7 cellular contexts compared by ENCODE assay signal in the genomic region with DNA sequence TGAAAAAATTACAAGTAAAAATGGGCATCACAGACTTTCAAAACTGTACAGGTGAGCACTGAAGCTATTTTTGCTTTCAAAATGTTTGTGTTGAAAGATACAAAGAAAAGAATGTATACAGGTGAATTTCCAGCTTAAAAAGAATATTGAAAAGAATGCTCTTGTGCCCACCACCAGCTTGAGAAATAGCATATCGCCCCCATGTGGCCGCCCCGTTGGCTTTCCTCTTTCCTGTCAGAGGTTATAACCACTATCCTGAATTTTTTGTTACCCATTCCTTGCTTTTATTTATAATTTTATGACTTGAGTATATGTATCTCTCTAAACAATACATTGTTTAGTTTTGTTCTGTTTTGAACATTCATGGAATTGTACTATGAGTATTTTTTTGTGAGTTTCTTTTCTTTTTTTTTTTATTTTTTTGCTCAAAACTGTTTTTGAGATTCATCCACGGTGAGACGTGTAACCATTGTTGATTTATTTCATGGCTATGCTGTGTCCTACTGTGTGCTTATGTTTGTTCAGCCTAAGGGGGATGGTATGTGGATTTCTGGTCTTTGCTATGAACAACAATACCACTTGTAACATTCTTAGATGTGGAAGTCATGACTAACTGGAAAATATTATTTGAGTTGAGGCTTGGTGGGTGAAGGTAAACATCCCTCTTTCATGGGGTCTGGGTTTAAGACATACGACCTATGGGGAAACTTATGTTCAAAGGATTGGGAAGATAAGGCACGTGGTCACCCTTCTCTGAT. TPM values are rescaled to one million over a fixed set of nuclear protein-coding genes. Genes with fewer than 3 reads are reported as not detected.
A peak's percentile ranks its signal among the peaks of the same experiment; 100 is the strongest.
DNase-seq lines count a peak whose midpoint lies in the region; ATAC-seq, FAIRE-seq and TF ChIP-seq lines count a peak whose summit lies in the region.

No MANE protein-coding gene starts in this region.

- H3K4me3 Mint-ChIP-seq in H9: no peak overlapping the region
- no peak overlapping the region for H3K4me3 Mint-ChIP-seq in naive thymus-derived CD4-positive, alpha-beta T cell

- H2BK120ac ChIP-seq in H9 (ENCODE audit: low read depth, low read length, poor library complexity, severe bottlenecking): no peak overlapping the region

- no peak overlapping the region for H3K4me3 ChIP-seq in SJCRH30
- no peak overlapping the region for H3K4me3 ChIP-seq in naive thymus-derived CD4-positive, alpha-beta T cell (ENCODE audit: low read length)
- no peak overlapping the region for H3K4me3 ChIP-seq in ovary

- H3K23me2 ChIP-seq in H9 (ENCODE audit: insufficient read length, low read depth, low read length, poor library complexity, severe bottlenecking): no peaks in the 10 kb centered on the region

- ATAC-seq in naive thymus-derived CD4-positive, alpha-beta T cell: no peak

- peak overlapping the region; percentile 3 for H3K18ac ChIP-seq in H9 (ENCODE audit: insufficient read length, low read depth, low read length)

- H3K4me2 ChIP-seq in H9 (ENCODE audit: insufficient read depth, insufficient read length, low read length): no peak overlapping the region

- H3K27ac Mint-ChIP-seq in H9: peak overlapping the region in 2 of 3 experiments; percentile 22 to 43; a peak in 2 of 7 replicates
- peak overlapping the region in 1 of 9 donors; percentile 34 for H3K27ac Mint-ChIP-seq in naive thymus-derived CD4-positive, alpha-beta T cell

- H2BK15ac ChIP-seq in H9 (ENCODE audit: low read depth, low read length): no peak overlapping the region

- H4K8ac ChIP-seq in H9 (replicated peaks; ENCODE audit: insufficient read length, low read depth, low read length): no peak overlapping the region

- TF ChIP-seq POLR2A in ovary (IDR thresholded peaks at IDR 0.05): no peak

- H2BK5ac ChIP-seq in H9 (ENCODE audit: insufficient read length, low read length): no peak overlapping the region

- CTCF ChIA-PET in naive thymus-derived CD4-positive, alpha-beta T cell (lab: Charles Lee): no interaction called here

- peaks cover 16% of the 10 kb centered on the region for H3K27me3 Mint-ChIP-seq in H9 (ENCODE audit: low read depth)
- peaks cover 40 to 73% (median 57%) of the 10 kb centered on the region in 5 donors for H3K27me3 Mint-ChIP-seq in naive thymus-derived CD4-positive, alpha-beta T cell

- DNase-seq in D721Med (ENCODE audit: insufficient read length, low spot score): no peak
- DNase-seq in H9: peak; percentile 48
- peak; percentile 52 to 67 for DNase-seq in SJCRH30
- peak; percentile 31 for DNase-seq in iris pigment epithelial cell (ENCODE audit: low read depth)
- no peak for DNase-seq in NOMO-1 (lab: John Stamatoyannopoulos, UW; ENCODE audit: unreplicated experiment in 2 of 2)
- DNase-seq in naive thymus-derived CD4-positive, alpha-beta T cell: no peak
- no peak for DNase-seq in ovary

- no CpG with 5 or more reads among the region's 7 CpGs for WGBS in H9 (ENCODE audit: extremely low coverage, insufficient read length, low lambda C conversion rate)
- 21 to 31% (median 27%) methylated on average over 7 of the region's 7 CpGs for WGBS in ovary, 3 donors

- H2AK5ac ChIP-seq in H9 (ENCODE audit: insufficient read length, low read length): no peak overlapping the region

- FAIRE-seq in D721Med (lab: Jason Lieb, UNC): no peak

- H3K9ac ChIP-seq in H9 (ENCODE audit: extremely low read depth, insufficient read length, low read length): no peak overlapping the region

- H4K5ac ChIP-seq in H9 (ENCODE audit: insufficient read length, low read depth, low read length): no peak overlapping the region

- no peaks in the 10 kb centered on the region for H3K79me2 ChIP-seq in H9 (ENCODE audit: insufficient read depth, low read length)

- no peak overlapping the region for H3T11ph ChIP-seq in H9 (ENCODE audit: low read length)

- H3K4me1 ChIP-seq in H9 (ENCODE audit: insufficient read depth, low read length) (peaks cover 10% of the 10 kb centered on the region; the same call in 1 of the 2 replicates), SJCRH30 (no peaks in the 10 kb centered on the region), ovary (ENCODE audit: insufficient read depth) (no peaks in the 10 kb centered on the region)
- no peaks in the 10 kb centered on the region for H3K4me1 ChIP-seq in naive thymus-derived CD4-positive, alpha-beta T cell (ENCODE audit: control insufficient read depth in 2 of 2, insufficient read depth in 2 of 2, low read length in 2 of 2)

- no peak overlapping the region for H3K4ac ChIP-seq in H9 (ENCODE audit: low read depth, low read length)

- no peak overlapping the region for H2BK20ac ChIP-seq in H9 (ENCODE audit: low read depth, low read length, poor library complexity, severe bottlenecking)

- TF ChIP-seq EP300 in ovary (IDR thresholded peaks at IDR 0.05): no peak

- H3K23ac ChIP-seq in H9 (ENCODE audit: insufficient read length, low read depth, low read length): no peak overlapping the region

- peaks cover 19 to 24% of the 10 kb centered on the region in 2 experiments for H3K4me1 Mint-ChIP-seq in H9
- peaks cover 0 to 2% (median 0%) of the 10 kb centered on the region in 7 donors for H3K4me1 Mint-ChIP-seq in naive thymus-derived CD4-positive, alpha-beta T cell

- H3K36me3 Mint-ChIP-seq in H9 (ENCODE audit: insufficient read depth in 1 of 3, low read depth in 3 of 3): no peaks in the 10 kb centered on the region; a peak in 1 of 7 replicates
- no peaks in the 10 kb centered on the region for H3K36me3 Mint-ChIP-seq in naive thymus-derived CD4-positive, alpha-beta T cell

- H3K27ac ChIP-seq in H9 (ENCODE audit: insufficient read length, low read depth, low read length) (no peak overlapping the region), SJCRH30 (no peak overlapping the region), ovary (no peak overlapping the region)
- no peak overlapping the region for H3K27ac ChIP-seq in naive thymus-derived CD4-positive, alpha-beta T cell (ENCODE audit: low read depth, low read length)

- H3K14ac ChIP-seq in H9 (ENCODE audit: insufficient read depth, low read length): no peak overlapping the region

- H2BK12ac ChIP-seq in H9 (ENCODE audit: insufficient read length, low read depth, low read length): no peak overlapping the region

- H3K9me3 Mint-ChIP-seq in H9: no peaks in the 10 kb centered on the region
- H3K9me3 Mint-ChIP-seq in naive thymus-derived CD4-positive, alpha-beta T cell: peaks cover 0 to 3% (median 0%) of the 10 kb centered on the region in 11 donors

- intact Hi-C loops in naive thymus-derived CD4-positive, alpha-beta T cell (cut with micrococcal nuclease): no loop called here
- intact Hi-C loops in ovary (cut with DNase I): no loop called here

- no peaks in the 10 kb centered on the region for H3K36me3 ChIP-seq in SJCRH30
- H3K36me3 ChIP-seq in naive thymus-derived CD4-positive, alpha-beta T cell (ENCODE audit: control insufficient read depth in 2 of 3, insufficient read depth in 3 of 3, low read length in 3 of 3): no peaks in the 10 kb centered on the region
- no peaks in the 10 kb centered on the region for H3K36me3 ChIP-seq in ovary

- TF ChIP-seq CTCF in D721Med (IDR thresholded peaks at IDR 0.05; ENCODE audit: insufficient read depth, missing control alignments) (peak; percentile 52), H9 (conservative IDR thresholded peaks at IDR 0.05) (peak; percentile 88), ovary (IDR thresholded peaks at IDR 0.05) (no peak)

- POLR2A ChIA-PET in naive thymus-derived CD4-positive, alpha-beta T cell (lab: Charles Lee): no interaction called here

- H3K9me3 ChIP-seq in H9 (ENCODE audit: control insufficient read depth, low read depth, low read length) (no peaks in the 10 kb centered on the region), SJCRH30 (replicated peaks) (no peaks in the 10 kb centered on the region; the same call in 1 of the 2 replicates), ovary (no peaks in the 10 kb centered on the region)
- no peaks in the 10 kb centered on the region for H3K9me3 ChIP-seq in naive thymus-derived CD4-positive, alpha-beta T cell (ENCODE audit: control insufficient read depth in 2 of 3, low read length in 3 of 3)

- no peak overlapping the region for H2AFZ ChIP-seq in H9 (ENCODE audit: low read length)

- no peaks in the 10 kb centered on the region for H3K79me1 ChIP-seq in H9 (ENCODE audit: insufficient read depth, low read depth, low read length, poor library complexity, severe bottlenecking)

- no peaks in the 10 kb centered on the region for H4K20me1 ChIP-seq in H9 (ENCODE audit: control insufficient read depth, insufficient read depth, insufficient read length)

- no peak overlapping the region for H4K91ac ChIP-seq in H9 (ENCODE audit: insufficient read length, low read depth, low read length)

- H3K27me3 ChIP-seq in H9 (ENCODE audit: insufficient read depth, low read length) (no peaks in the 10 kb centered on the region), SJCRH30 (peaks cover 8% of the 10 kb centered on the region; the same call in 1 of the 2 replicates), ovary (no peaks in the 10 kb centered on the region)
- peaks cover 0 to 5% of the 10 kb centered on the region in 2 donors for H3K27me3 ChIP-seq in naive thymus-derived CD4-positive, alpha-beta T cell (ENCODE audit: control insufficient read depth in 2 of 2, insufficient read depth in 2 of 2, low read length in 2 of 2)

- H3K56ac ChIP-seq in H9 (ENCODE audit: insufficient read length, low read depth, low read length): no peak overlapping the region

RNA-seq across cellular contexts. Expression of a gene that starts 11.6 kb away (rescaled TPM):
- total RNA-seq in H9 (2021) (0.20 and 0.28 TPM in 2 replicates), ovary (under 1 TPM in 1 of 7 donors, not detected in 6; 0.92 TPM)
- total RNA-seq in SJCRH30 (2014; rRNA removed; shearing (Covaris generic)): 0.10 and 0.18 TPM in 2 replicates
- not detected for total RNA-seq in naive thymus-derived CD4-positive, alpha-beta T cell
- polyA plus RNA-seq in naive thymus-derived CD4-positive, alpha-beta T cell: not detected
- polyA plus RNA-seq in ovary: not detected

Comparison
In these comparisons a context has a peak if more than half of its experiments do, and no peak if none do; other contexts are left out.
1. DNase-seq: peak in H9 (single experiment), SJCRH30 (2 of 2) and iris pigment epithelial cell (single experiment); none in D721Med (single experiment), NOMO-1 (0 of 2), naive thymus-derived CD4-positive, alpha-beta T cell (0 of 9) and ovary (0 of 5).
2. CTCF ChIP-seq: peak in D721Med (single experiment) and H9 (single experiment); none in ovary (0 of 3).